Comparison of ENCODE assay signal across 10 cellular contexts in genomic region chr10:43417950-43418768, GRCh38. TPM values are rescaled to one million over a fixed set of nuclear protein-coding genes. Genes with fewer than 3 reads are reported as not detected.
DNase-seq lines count a peak whose midpoint lies in the region; ATAC-seq, FAIRE-seq and TF ChIP-seq lines count a peak whose summit lies in the region.
"Had no signal": no experiment of that assay in that cellular context is flagged by ENCODE, and none has a peak within 500 bp of the region (broad histone marks: within the 10 kb centered on the region; RNA-seq: fewer than 3 reads in every experiment).

No MANE protein-coding gene starts in this region.

- peak overlapping the region; percentile 9 for H3K4me3 ChIP-seq in naive thymus-derived CD4-positive, alpha-beta T cell (ENCODE audit: low read length)

- no peaks in the 10 kb centered on the region for H3K27me3 ChIP-seq in naive thymus-derived CD4-positive, alpha-beta T cell (ENCODE audit: control insufficient read depth in 2 of 2, insufficient read depth in 2 of 2, low read length in 2 of 2)

- H3K36me3 ChIP-seq in naive thymus-derived CD4-positive, alpha-beta T cell (ENCODE audit: control insufficient read depth in 2 of 3, insufficient read depth in 3 of 3, low read length in 3 of 3): no peaks in the 10 kb centered on the region

- CTCF ChIA-PET in naive thymus-derived CD4-positive, alpha-beta T cell (lab: Charles Lee): interaction anchor here (1.1 to 2.8 kb wide), 2 partner anchors 7 to 11 kb away, joined by 3 to 9 read pairs; no protein-coding TSS in a partner anchor

- intact Hi-C loops in activated CD4-positive, alpha-beta T cell treated with anti-CD3 and anti-CD28 coated beads, Interleukin-2, amount 10 ng/mL, durations not matched to agents 24 days and 14 days (cut with micrococcal nuclease): no loop called here
- intact Hi-C loops in naive thymus-derived CD4-positive, alpha-beta T cell (cut with micrococcal nuclease): loop anchor here in 1 of 2 donors (1.0 kb wide), 1 partner anchor 9 kb away; no protein-coding TSS in a partner anchor

- peak; percentile 47 for DNase-seq in GM12891 (ENCODE audit: insufficient read length, low spot score)
- peak; percentile 82 for DNase-seq in activated CD4-positive, alpha-beta T cell treated with anti-CD3 and anti-CD28 coated beads, Interleukin-2, amount 10 ng/mL, durations not matched to agents 24 days and 14 days
- DNase-seq in naive thymus-derived CD4-positive, alpha-beta T cell: peak in 7 of 9 donors; percentile 31 to 59 (median 49)
- no peak for DNase-seq in effector CD4-positive, alpha-beta T cell
- no peak for DNase-seq in NCI-H2029 treated with DMSO at 0.1 percent for 48 hours (lab: John Stamatoyannopoulos, UW)
- no peak for DNase-seq in NCI-H524 (lab: John Stamatoyannopoulos, UW)
- DNase-seq in SHP77 (lab: John Stamatoyannopoulos, UW): no peak

- H3K27ac Mint-ChIP-seq in activated CD4-positive, alpha-beta T cell treated with anti-CD3 and anti-CD28 coated beads, Interleukin-2, amount 10 ng/mL, durations not matched to agents 24 days and 14 days: peak overlapping the region; percentile 89
- peak overlapping the region; percentile 68 to 97 (median 91) for H3K27ac Mint-ChIP-seq in naive thymus-derived CD4-positive, alpha-beta T cell

- H3K4me1 Mint-ChIP-seq in activated CD4-positive, alpha-beta T cell treated with anti-CD3 and anti-CD28 coated beads, Interleukin-2, amount 10 ng/mL, durations not matched to agents 24 days and 14 days: peaks cover 34% of the 10 kb centered on the region
- H3K4me1 Mint-ChIP-seq in naive thymus-derived CD4-positive, alpha-beta T cell: peaks cover 17 to 41% (median 33%) of the 10 kb centered on the region in 7 donors

- H3K9me3 Mint-ChIP-seq in activated CD4-positive, alpha-beta T cell treated with anti-CD3 and anti-CD28 coated beads, Interleukin-2, amount 10 ng/mL, durations not matched to agents 24 days and 14 days: no peaks in the 10 kb centered on the region
- H3K9me3 Mint-ChIP-seq in naive thymus-derived CD4-positive, alpha-beta T cell: no peaks in the 10 kb centered on the region

- no peaks in the 10 kb centered on the region for H3K36me3 Mint-ChIP-seq in activated CD4-positive, alpha-beta T cell treated with anti-CD3 and anti-CD28 coated beads, Interleukin-2, amount 10 ng/mL, durations not matched to agents 24 days and 14 days (ENCODE audit: low read depth)
- no peaks in the 10 kb centered on the region for H3K36me3 Mint-ChIP-seq in naive thymus-derived CD4-positive, alpha-beta T cell

- ATAC-seq in HG03442 (IDR thresholded peaks at IDR 0.05; ENCODE audit: unreplicated experiment): peak; percentile 36
- peak; percentile 31 for ATAC-seq in naive thymus-derived CD4-positive, alpha-beta T cell

- H3K4me1 ChIP-seq in naive thymus-derived CD4-positive, alpha-beta T cell (ENCODE audit: control insufficient read depth in 2 of 2, insufficient read depth in 2 of 2, low read length in 2 of 2): peaks cover 24 to 27% of the 10 kb centered on the region in 2 donors

- peak overlapping the region; percentile 54 for H3K4me3 Mint-ChIP-seq in activated CD4-positive, alpha-beta T cell treated with anti-CD3 and anti-CD28 coated beads, Interleukin-2, amount 10 ng/mL, durations not matched to agents 24 days and 14 days
- H3K4me3 Mint-ChIP-seq in naive thymus-derived CD4-positive, alpha-beta T cell: peak overlapping the region; percentile 35 to 73 (median 59)

- FAIRE-seq in GM12891 (lab: Jason Lieb, UNC): peak; percentile 91
- FAIRE-seq: TTC549 had no signal

- TF ChIP-seq POLR2A in GM12891 (IDR thresholded peaks at IDR 0.05; ENCODE audit: low read depth, low read length): no peak

- no peaks in the 10 kb centered on the region for H3K27me3 Mint-ChIP-seq in activated CD4-positive, alpha-beta T cell treated with anti-CD3 and anti-CD28 coated beads, Interleukin-2, amount 10 ng/mL, durations not matched to agents 24 days and 14 days
- no peaks in the 10 kb centered on the region for H3K27me3 Mint-ChIP-seq in naive thymus-derived CD4-positive, alpha-beta T cell

- H3K9me3 ChIP-seq in naive thymus-derived CD4-positive, alpha-beta T cell (ENCODE audit: control insufficient read depth in 2 of 3, low read length in 3 of 3): no peaks in the 10 kb centered on the region

- H3K27ac ChIP-seq in naive thymus-derived CD4-positive, alpha-beta T cell (ENCODE audit: low read depth, low read length): peak overlapping the region; percentile 54

- POLR2A ChIA-PET in naive thymus-derived CD4-positive, alpha-beta T cell (lab: Charles Lee): interaction anchor here (0.6 to 4.9 kb wide), 9 partner anchors 8 to 67 kb away, joined by 3 to 72 read pairs (median 6); partner anchors contain the start of genes HNRNPF and ZNF487

TF ChIP-seq in GM12891, 5 proteins besides CTCF, POLR2A, EP300 and RAD21:
- peak; percentile 49 for TF ChIP-seq SPI1 (IDR thresholded peaks at IDR 0.05; ENCODE audit: low read depth, low read length)
- no peak for TF ChIP-seq TAF1 (IDR thresholded peaks at IDR 0.05; ENCODE audit: low read depth, low read length)
- TF ChIP-seq POLR2AphosphoS5 (IDR thresholded peaks at IDR 0.05; ENCODE audit: low read depth, low read length): no peak
- no peak for TF ChIP-seq PAX5 (IDR thresholded peaks at IDR 0.05; ENCODE audit: insufficient read depth, low read length, severe bottlenecking)

RNA-seq across cellular contexts. Expression of gene HNRNPF, which starts 9.2 kb away (rescaled TPM):
- polyA plus RNA-seq in GM12891 (2012; ENCODE audit: low read depth, missing spikeins): 143 TPM
- total RNA-seq in activated CD4-positive, alpha-beta T cell treated with anti-CD3 and anti-CD28 coated beads, Interleukin-2, amount 10 ng/mL, durations not matched to agents 24 days and 14 days: 513 and 516 TPM in 2 replicates
- 100 to 1,000 TPM in 4 of 5 experiments, 10 to 100 TPM in 1; 88.1 to 449 (median 159) TPM for total RNA-seq in naive thymus-derived CD4-positive, alpha-beta T cell
- polyA plus RNA-seq in naive thymus-derived CD4-positive, alpha-beta T cell: 100 to 1,000 TPM; 193 to 269 TPM

RNA-seq across cellular contexts. Expression of gene ZNF487, which starts 18.8 kb away (rescaled TPM):
- 0.83 TPM for polyA plus RNA-seq in GM12891 (2012; ENCODE audit: low read depth, missing spikeins)
- total RNA-seq in activated CD4-positive, alpha-beta T cell treated with anti-CD3 and anti-CD28 coated beads, Interleukin-2, amount 10 ng/mL, durations not matched to agents 24 days and 14 days: 1.5 and 1.6 TPM in 2 replicates
- 10 to 100 TPM in 1 of 5 experiments, 1 to 10 TPM in 4; 4.1 to 12.0 (median 5.9) TPM for total RNA-seq in naive thymus-derived CD4-positive, alpha-beta T cell
- 1 to 10 TPM; 5.9 to 6.8 TPM for polyA plus RNA-seq in naive thymus-derived CD4-positive, alpha-beta T cell

RNA-seq across cellular contexts. Expression of gene FXYD4, which starts 46.7 kb away (rescaled TPM):
- not detected for polyA plus RNA-seq in GM12891 (2012; ENCODE audit: low read depth, missing spikeins)
- total RNA-seq in activated CD4-positive, alpha-beta T cell treated with anti-CD3 and anti-CD28 coated beads, Interleukin-2, amount 10 ng/mL, durations not matched to agents 24 days and 14 days: not detected in 2 replicates
- total RNA-seq in naive thymus-derived CD4-positive, alpha-beta T cell: not detected
- polyA plus RNA-seq in naive thymus-derived CD4-positive, alpha-beta T cell: not detected
- total RNA-seq: glomerular endothelial cell had no signal

Comparison
In these comparisons a context has a peak if more than half of its experiments do, and no peak if none do; other contexts are left out.
1. DNase-seq: peak in GM12891 (single experiment), activated CD4-positive, alpha-beta T cell treated with anti-CD3 and anti-CD28 coated beads, Interleukin-2, amount 10 ng/mL, durations not matched to agents 24 days and 14 days (single experiment) and naive thymus-derived CD4-positive, alpha-beta T cell (7 of 9); none in effector CD4-positive, alpha-beta T cell (single experiment), NCI-H2029 treated with DMSO at 0.1 percent for 48 hours (single experiment), NCI-H524 (0 of 2) and SHP77 (0 of 2).